21 cellular contexts compared by ENCODE assay signal in genomic region chr4:82381661-82382284, GRCh38. TPM values are rescaled to one million over a fixed set of nuclear protein-coding genes. Genes with fewer than 3 reads are reported as not detected.
DNase-seq lines count a peak whose midpoint lies in the region; ATAC-seq and TF ChIP-seq lines count a peak whose summit lies in the region.
"Had no signal": no experiment of that assay in that cellular context is flagged by ENCODE, and none has a peak within 500 bp of the region (broad histone marks: within the 10 kb centered on the region; RNA-seq: fewer than 3 reads in every experiment).

No MANE protein-coding gene starts in this region.

- DNase-seq in AG20443 (ENCODE audit: low spot score) = peak; percentile 22
- DNase-seq in GM23248 = peak; percentile 69
- DNase-seq in right atrium auricular region (ENCODE audit: low spot score) = no peak
- DNase-seq in DMS79 treated with DMSO at 0.1 percent for 48 hours (lab: John Stamatoyannopoulos, UW) = no peak
- no peak for DNase-seq in AG08395 (ENCODE audit: low spot score)
- no peak for DNase-seq in ovary
- DNase-seq: activated CD4-positive, CD25-positive, alpha-beta regulatory T cell treated with anti-CD3 and anti-CD28 coated beads, Interleukin-2, amount 50 U/mL, for 72 hours; CD4-positive, alpha-beta memory T cell; GOT3; naive B cell; NCI-H146; NCI-H2171; NCI-H524; NK-92 treated with Interleukin-12 subunit alpha and Interleukin-12 subunit beta, amount 100 ng/mL, for 24 hours; nucleus accumbens; PC-9; small intestine; T-helper 1 cell had no signal

- H3K9ac ChIP-seq in GM23248 = no peak overlapping the region

- intact Hi-C loops in ovary (cut with DNase I) = no loop called here

- H3K9me3 ChIP-seq in GM23248 (ENCODE audit: low read depth) = no peaks in the 10 kb centered on the region
- H3K9me3 ChIP-seq in right atrium auricular region = no peaks in the 10 kb centered on the region
- no peaks in the 10 kb centered on the region for H3K9me3 ChIP-seq in ovary

- 60 to 68% methylated on average over 2 of the region's 2 CpGs for WGBS in GM23248 (ENCODE audit: low coverage in 1 of 2, low lambda C conversion rate in 2 of 2, missing lambda C conversion rate in 2 of 2), 2 experiments
- 80 to 87% (median 83%) methylated on average over 2 of the region's 2 CpGs for WGBS in ovary, 3 donors

- no peak overlapping the region for H3K27ac Mint-ChIP-seq in activated T-helper 17 cell treated with anti-CD3 and anti-CD28 coated beads, Interleukin-2, amount 50 U/mL, for 72 hours
- H3K27ac Mint-ChIP-seq: CD4-positive, alpha-beta memory T cell; stimulated activated memory B cell treated with anti-CD40 and anti-IgM and Interleukin-4, amounts not matched to agents 10 μg/mL and 1 μg/mL and 100 μg/mL, for 72 hours had no signal

- H3K27me3 Mint-ChIP-seq in activated T-helper 17 cell treated with anti-CD3 and anti-CD28 coated beads, Interleukin-2, amount 50 U/mL, for 72 hours = peaks cover 7% of the 10 kb centered on the region
- H3K27me3 Mint-ChIP-seq: naive B cell; stimulated activated memory B cell treated with anti-CD40 and anti-IgM and Interleukin-4, amounts not matched to agents 10 μg/mL and 1 μg/mL and 100 μg/mL, for 72 hours had no signal

- H3K4me3 ChIP-seq in GM23248 (no peak overlapping the region), right atrium auricular region (no peak overlapping the region), ovary (no peak overlapping the region)
- H3K4me3 ChIP-seq: PC-9, SJSA1 had no signal

- H3K9me3 Mint-ChIP-seq in activated T-helper 17 cell treated with anti-CD3 and anti-CD28 coated beads, Interleukin-2, amount 50 U/mL, for 72 hours = no peaks in the 10 kb centered on the region

- H3K27me3 ChIP-seq in GM23248 (replicated peaks; ENCODE audit: insufficient read depth) (no peaks in the 10 kb centered on the region), right atrium auricular region (no peaks in the 10 kb centered on the region), ovary (no peaks in the 10 kb centered on the region)
- H3K27me3 ChIP-seq: SJSA1 had no signal

- no peaks in the 10 kb centered on the region for H3K9me2 ChIP-seq in GM23248 (ENCODE audit: insufficient read depth)

- no peak overlapping the region for H3K27ac ChIP-seq in GM23248
- peak overlapping the region; percentile 59 to 63 for H3K27ac ChIP-seq in right atrium auricular region
- H3K27ac ChIP-seq in ovary = no peak overlapping the region
- H3K27ac ChIP-seq: PC-9, SJSA1 had no signal

- H3K36me3 Mint-ChIP-seq in activated T-helper 17 cell treated with anti-CD3 and anti-CD28 coated beads, Interleukin-2, amount 50 U/mL, for 72 hours (ENCODE audit: low read depth) = peaks cover 4% of the 10 kb centered on the region

- H2AFZ ChIP-seq in GM23248 = no peak overlapping the region
- H2AFZ ChIP-seq: PC-9 had no signal

- H3K79me2 ChIP-seq in GM23248 (ENCODE audit: insufficient read depth) = peaks cover 25% of the 10 kb centered on the region

- no peak for TF ChIP-seq POLR2A in ovary (IDR thresholded peaks at IDR 0.05)

- peaks cover 4% of the 10 kb centered on the region for H3K4me1 Mint-ChIP-seq in activated T-helper 17 cell treated with anti-CD3 and anti-CD28 coated beads, Interleukin-2, amount 50 U/mL, for 72 hours
- H3K4me1 Mint-ChIP-seq: stimulated activated memory B cell treated with anti-CD40 and anti-IgM and Interleukin-4, amounts not matched to agents 10 μg/mL and 1 μg/mL and 100 μg/mL, for 72 hours had no signal

- in situ Hi-C loops in GM23248 (cut with MboI) = no loop called here

- no peaks in the 10 kb centered on the region for H4K20me1 ChIP-seq in GM23248 (ENCODE audit: insufficient read depth)

- peaks cover 8% of the 10 kb centered on the region; the same call in 1 of the 2 replicates for H3F3A ChIP-seq in GM23248 (ENCODE audit: insufficient read depth)

- TF ChIP-seq CTCF in right atrium auricular region (IDR thresholded peaks at IDR 0.05) = no peak
- no peak for TF ChIP-seq CTCF in ovary (IDR thresholded peaks at IDR 0.05)

- TF ChIP-seq EP300 in ovary (IDR thresholded peaks at IDR 0.05) = no peak

- peak; percentile 63 for ATAC-seq in activated T-helper 17 cell treated with anti-CD3 and anti-CD28 coated beads, Interleukin-2, amount 50 U/mL, for 72 hours (replicated peaks)
- ATAC-seq: stimulated activated memory B cell treated with anti-CD40 and anti-IgM and Interleukin-4, amounts not matched to agents 10 μg/mL and 1 μg/mL and 100 μg/mL, for 72 hours had no signal

- H3K4me3 Mint-ChIP-seq in activated T-helper 17 cell treated with anti-CD3 and anti-CD28 coated beads, Interleukin-2, amount 50 U/mL, for 72 hours = no peak overlapping the region
- H3K4me3 Mint-ChIP-seq: CD4-positive, alpha-beta memory T cell; stimulated activated memory B cell treated with anti-CD40 and anti-IgM and Interleukin-4, amounts not matched to agents 10 μg/mL and 1 μg/mL and 100 μg/mL, for 72 hours had no signal

- H3K4me1 ChIP-seq in GM23248 (ENCODE audit: insufficient read depth) (no peaks in the 10 kb centered on the region), right atrium auricular region (peaks cover 0 to 20% of the 10 kb centered on the region in 2 donors), ovary (ENCODE audit: insufficient read depth) (peaks cover 3% of the 10 kb centered on the region)
- H3K4me1 ChIP-seq: SJSA1 had no signal

- H3K4me2 ChIP-seq in GM23248 (ENCODE audit: unreplicated experiment) = no peak overlapping the region
- H3K4me2 ChIP-seq: PC-9 had no signal

- H3K36me3 ChIP-seq in GM23248 (ENCODE audit: low read depth) (no peaks in the 10 kb centered on the region), right atrium auricular region (no peaks in the 10 kb centered on the region), ovary (no peaks in the 10 kb centered on the region)
- H3K36me3 ChIP-seq: SJSA1 had no signal

RNA-seq across cellular contexts. Expression of gene HNRNPD, which starts 8.0 kb away (rescaled TPM):
- total RNA-seq in GM23248 (2014; rRNA removed; shearing (Covaris generic)) = 19.5 and 31.2 TPM in 2 replicates
- polyA plus RNA-seq in GM23248 (2016; fragmentation: Nextera tagmentation; extraction: Ambion mirVana) (115 and 118 TPM in 2 replicates), ovary (100 to 1,000 TPM; 168 to 520 TPM)
- total RNA-seq in activated T-helper 17 cell treated with anti-CD3 and anti-CD28 coated beads, Interleukin-2, amount 50 U/mL, for 72 hours = 100 to 1,000 TPM; 241 to 437 TPM
- total RNA-seq in right atrium auricular region (10 to 100 TPM; 45.7 to 48.7 TPM), ovary (100 to 1,000 TPM in 6 of 7 donors, 10 to 100 TPM in 1; 85.1 to 243 (median 185) TPM)

RNA-seq across cellular contexts. Expression of gene HNRNPDL, which starts 48.5 kb away (rescaled TPM):
- total RNA-seq in GM23248 (2014; rRNA removed; shearing (Covaris generic)) = 150 and 163 TPM in 2 replicates
- polyA plus RNA-seq in GM23248 (2016; fragmentation: Nextera tagmentation; extraction: Ambion mirVana) (130 and 132 TPM in 2 replicates), ovary (100 to 1,000 TPM; 314 to 381 TPM)
- 100 to 1,000 TPM; 158 to 260 TPM for total RNA-seq in activated T-helper 17 cell treated with anti-CD3 and anti-CD28 coated beads, Interleukin-2, amount 50 U/mL, for 72 hours
- total RNA-seq in right atrium auricular region (10 to 100 TPM; 81.2 to 85.4 TPM), ovary (100 to 1,000 TPM; 204 to 406 (median 337) TPM)

RNA-seq across cellular contexts. Expression of gene ENOPH1, which starts 48.6 kb away (rescaled TPM):
- total RNA-seq in GM23248 (2014; rRNA removed; shearing (Covaris generic)) = 34.0 and 41.4 TPM in 2 replicates
- 35.6 and 36.9 TPM in 2 replicates for polyA plus RNA-seq in GM23248 (2016; fragmentation: Nextera tagmentation; extraction: Ambion mirVana)
- total RNA-seq in activated T-helper 17 cell treated with anti-CD3 and anti-CD28 coated beads, Interleukin-2, amount 50 U/mL, for 72 hours = 10 to 100 TPM; 48.0 to 61.1 TPM
- total RNA-seq in right atrium auricular region = 10 to 100 TPM; 15.0 to 16.6 TPM
- total RNA-seq in ovary = 10 to 100 TPM; 16.1 to 34.2 (median 24.1) TPM
- polyA plus RNA-seq in ovary = 10 to 100 TPM; 23.5 to 27.3 TPM

Comparison
In these comparisons a context has a peak if more than half of its experiments do, and no peak if none do; other contexts are left out.
1. DNase-seq: peak in AG20443 (single experiment) and GM23248 (single experiment); none in right atrium auricular region (single experiment), DMS79 treated with DMSO at 0.1 percent for 48 hours (single experiment), AG08395 (single experiment) and ovary (0 of 5).
2. H3K27ac ChIP-seq: peak in right atrium auricular region (2 of 2); none in GM23248 (single experiment) and ovary (0 of 2).